In genomic region chr19:41521860-41522555, GRCh38 we compare ENCODE assay signal across 8 cellular contexts. TPM values are rescaled to one million over a fixed set of nuclear protein-coding genes. Genes with fewer than 3 reads are reported as not detected.
A peak's percentile ranks its signal among the peaks of the same experiment; 100 is the strongest.
DNase-seq lines count a peak whose midpoint lies in the region; ATAC-seq and TF ChIP-seq lines count a peak whose summit lies in the region.

No MANE protein-coding gene starts in this region.

- no peaks in the 10 kb centered on the region for H3K9me3 ChIP-seq in CD8-positive, alpha-beta T cell (ENCODE audit: low read length)
- no peaks in the 10 kb centered on the region for H3K9me3 ChIP-seq in subcutaneous abdominal adipose tissue (ENCODE audit: control insufficient read depth in 5 of 5, low read length in 5 of 5)

- peak; percentile 71 for ATAC-seq in CD8-positive, alpha-beta T cell
- ATAC-seq in HG03159 (IDR thresholded peaks at IDR 0.05; ENCODE audit: unreplicated experiment) = peak; percentile 30
- ATAC-seq in left ventricle myocardium superior = peak; percentile 65

- no peak overlapping the region for H3K9ac ChIP-seq in subcutaneous abdominal adipose tissue (ENCODE audit: low read length in 5 of 5)

- peak overlapping the region; percentile 39 for H3K4me3 ChIP-seq in CD8-positive, alpha-beta T cell (ENCODE audit: low read depth, low read length)
- H3K4me3 ChIP-seq in subcutaneous abdominal adipose tissue (ENCODE audit: low read depth in 1 of 5, low read length in 5 of 5) = peak overlapping the region in 4 of 5 donors; percentile 17 to 54 (median 43)

- H3K27me3 ChIP-seq in CD8-positive, alpha-beta T cell (ENCODE audit: insufficient read depth, low read length) = no peaks in the 10 kb centered on the region
- H3K27me3 ChIP-seq in subcutaneous abdominal adipose tissue (ENCODE audit: control insufficient read depth in 5 of 5, insufficient read depth in 4 of 5, low read length in 5 of 5) = peaks cover 0 to 35% (median 20%) of the 10 kb centered on the region in 5 donors

- peaks cover 19% of the 10 kb centered on the region for H3K4me1 Mint-ChIP-seq in CD8-positive, alpha-beta T cell (ENCODE audit: low read depth)

- peaks cover 10% of the 10 kb centered on the region for H3K4me1 ChIP-seq in CD8-positive, alpha-beta T cell (ENCODE audit: insufficient read depth, low read length)
- H3K4me1 ChIP-seq in subcutaneous abdominal adipose tissue (ENCODE audit: control insufficient read depth in 5 of 5, insufficient read depth in 5 of 5, low read length in 5 of 5) = peaks cover 2 to 18% (median 8%) of the 10 kb centered on the region in 5 donors

- no peaks in the 10 kb centered on the region for H3K36me3 Mint-ChIP-seq in CD8-positive, alpha-beta T cell

- CTCF ChIA-PET in CD8-positive, alpha-beta T cell (lab: Charles Lee) = interaction anchor here (1.0 to 1.3 kb wide), 2 partner anchors 18 to 24 kb away, joined by 3 read pairs; no protein-coding TSS in a partner anchor

- no peaks in the 10 kb centered on the region for H3K36me3 ChIP-seq in CD8-positive, alpha-beta T cell (ENCODE audit: insufficient read depth, low read length)
- no peaks in the 10 kb centered on the region for H3K36me3 ChIP-seq in subcutaneous abdominal adipose tissue (ENCODE audit: control insufficient read depth in 5 of 5, insufficient read depth in 5 of 5, low read length in 5 of 5)

- peak overlapping the region; percentile 64 for H3K27ac Mint-ChIP-seq in CD8-positive, alpha-beta T cell

- intact Hi-C loops in CD8-positive, alpha-beta T cell (cut with DNase I, micrococcal nuclease) = loop anchor here (1.0 to 5.0 kb wide), 3 partner anchors 9 to 73 kb away; no protein-coding TSS in a partner anchor
- intact Hi-C loops in left ventricle myocardium superior (cut with micrococcal nuclease) = no loop called here
- intact Hi-C loops in posterior vena cava (cut with DNase I) = no loop called here

- no peaks in the 10 kb centered on the region for H3K9me3 Mint-ChIP-seq in CD8-positive, alpha-beta T cell

- H3K4me3 Mint-ChIP-seq in CD8-positive, alpha-beta T cell = peak overlapping the region; percentile 85

- no peak for TF ChIP-seq CTCF in CD8-positive, alpha-beta T cell (IDR thresholded peaks at IDR 0.05)

- POLR2A ChIA-PET in CD8-positive, alpha-beta T cell (lab: Charles Lee) = no interaction called here

- H3K27ac ChIP-seq in CD8-positive, alpha-beta T cell (ENCODE audit: low read depth, low read length) = peak overlapping the region; percentile 49
- H3K27ac ChIP-seq in subcutaneous abdominal adipose tissue (ENCODE audit: low read depth, low read length) = no peak overlapping the region

- in situ Hi-C loops in G401 (cut with HindIII; ENCODE audit: low sequenced_read_pairs) = no loop called here

- DNase-seq in CD8-positive, alpha-beta T cell = peak in 6 of 7 experiments; percentile 24 to 74 (median 46)
- peak; percentile 66 for DNase-seq in activated T-cell treated with anti-CD3 and anti-CD28 coated beads, Interleukin-2, amount 50 U/mL, for 1 hour
- DNase-seq in left ventricle myocardium superior = peak; percentile 49
- DNase-seq in posterior vena cava (ENCODE audit: low spot score) = no peak
- DNase-seq in G401 (ENCODE audit: low spot score) = no peak
- no peak for DNase-seq in AG08395 (ENCODE audit: low spot score)

- H3K27me3 Mint-ChIP-seq in CD8-positive, alpha-beta T cell (ENCODE audit: low read depth) = peaks cover 52% of the 10 kb centered on the region

RNA-seq across cellular contexts. Expression of gene CEACAM21, which starts 54.0 kb away (rescaled TPM):
- 1 to 10 TPM; 8.3 to 8.8 TPM for total RNA-seq in CD8-positive, alpha-beta T cell
- total RNA-seq in left ventricle myocardium superior (0.99 TPM), posterior vena cava (1 to 10 TPM in 1 of 2 donors, under 1 TPM in 1; 0.48 to 2.5 TPM)
- 0.12 and 3.6 TPM in 2 replicates for total RNA-seq in G401 (2014; rRNA removed; shearing (Covaris generic))

Comparison
In these comparisons a context has a peak if more than half of its experiments do, and no peak if none do; other contexts are left out.
1. DNase-seq: peak in CD8-positive, alpha-beta T cell (6 of 7), activated T-cell treated with anti-CD3 and anti-CD28 coated beads, Interleukin-2, amount 50 U/mL, for 1 hour (single experiment) and left ventricle myocardium superior (single experiment); none in posterior vena cava (single experiment), G401 (single experiment) and AG08395 (single experiment).
2. intact Hi-C loops: an anchor here in CD8-positive, alpha-beta T cell (1.0 to 5.0 kb wide); none called in left ventricle myocardium superior and posterior vena cava.
3. Peak in every context shown above with its lines, with median percentiles within 50 percentile points of each other: ATAC-seq.